In the genomic region with DNA sequence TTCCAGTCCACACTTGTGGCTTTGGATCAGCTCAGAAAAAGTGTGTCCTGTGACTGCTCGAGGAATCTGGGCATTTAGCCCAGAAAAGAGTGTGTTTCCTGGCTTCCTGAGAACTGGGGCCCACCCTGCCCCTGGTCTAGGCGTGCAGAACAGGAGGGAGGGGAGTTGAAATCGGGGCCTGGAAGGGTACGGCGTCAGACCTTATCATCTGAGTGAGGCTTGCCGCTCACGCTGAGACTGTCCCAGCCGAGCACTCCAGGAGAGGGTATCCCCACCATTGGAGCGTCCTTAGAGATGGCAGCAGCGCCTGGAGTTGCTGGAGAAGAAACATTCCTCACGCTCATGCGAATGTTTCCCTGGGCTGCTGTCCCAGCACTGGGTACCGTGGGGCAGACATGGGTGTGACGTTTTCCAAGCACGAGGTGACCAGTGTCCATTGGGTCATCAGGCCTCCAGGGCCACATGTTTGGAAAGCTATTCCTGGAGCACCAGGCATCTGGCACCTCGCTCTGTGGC, we compare ENCODE assay signal across 11 cellular contexts. TPM values are rescaled to one million over a fixed set of nuclear protein-coding genes. Genes with fewer than 3 reads are reported as not detected.
DNase-seq lines count a peak whose midpoint lies in the region; TF ChIP-seq lines count a peak whose summit lies in the region.
"Had no signal": no experiment of that assay in that cellular context is flagged by ENCODE, and none has a peak within 500 bp of the region (broad histone marks: within the 10 kb centered on the region; RNA-seq: fewer than 3 reads in every experiment).

No MANE protein-coding gene starts in this region.

- no peak overlapping the region for H3K4ac ChIP-seq in mesendoderm (ENCODE audit: low read depth, low read length)

- H3K9me3 ChIP-seq in SJSA1 (replicated peaks) = no peaks in the 10 kb centered on the region
- no peaks in the 10 kb centered on the region for H3K9me3 ChIP-seq in Caco-2

- WGBS in mesendoderm (ENCODE audit: extremely low coverage, insufficient coverage, low lambda C conversion rate) = no CpG with 5 or more reads among the region's 16 CpGs

- POLR2A ChIA-PET in Caco-2 (lab: Charles Lee) = no interaction called here

- no peak overlapping the region for H3K56ac ChIP-seq in mesendoderm (ENCODE audit: low read length)

- no peak overlapping the region for H3K9ac ChIP-seq in mesendoderm (ENCODE audit: low read length)

- H3K27me3 Mint-ChIP-seq in osteocyte (ENCODE audit: unreplicated experiment) (no peaks in the 10 kb centered on the region), Caco-2 (ENCODE audit: insufficient read depth, unreplicated experiment) (no peaks in the 10 kb centered on the region)
- H3K27me3 Mint-ChIP-seq: CD4-positive, alpha-beta memory T cell had no signal

- CTCF ChIA-PET in Caco-2 (lab: Charles Lee) = no interaction called here

- H3K4me3 Mint-ChIP-seq in osteocyte (ENCODE audit: unreplicated experiment) (no peak overlapping the region), Caco-2 (ENCODE audit: unreplicated experiment) (no peak overlapping the region)
- H3K4me3 Mint-ChIP-seq: activated T-helper 1 cell treated with anti-CD3 and anti-CD28 coated beads, Interleukin-12 subunit alpha, Interleukin-12 subunit beta, Interleukin-2, Interleukin-4 antibody, amounts not matched to agents 30 ng/mL and 10 ng/mL and 1 ng/mL, durations not matched to agents 14 hours and 24 hours and 36 hours; CD4-positive, alpha-beta memory T cell had no signal

- H4K8ac ChIP-seq in mesendoderm (ENCODE audit: low read depth, low read length) = no peak overlapping the region

- TF ChIP-seq CTCF in fibroblast of the aortic adventitia (IDR thresholded peaks at IDR 0.05; ENCODE audit: insufficient read depth, low read length) (no peak), osteocyte (IDR thresholded peaks at IDR 0.05) (no peak), Caco-2 (IDR thresholded peaks at IDR 0.05; ENCODE audit: insufficient read depth in 1 of 2, low read depth in 1 of 2, low read length in 1 of 2, severe bottlenecking in 1 of 2, unreplicated experiment in 1 of 2) (no peak)

- H3K4me1 Mint-ChIP-seq in osteocyte (ENCODE audit: unreplicated experiment) = peaks cover 86% of the 10 kb centered on the region
- no peaks in the 10 kb centered on the region for H3K4me1 Mint-ChIP-seq in Caco-2 (ENCODE audit: low read depth, unreplicated experiment)

- peak; percentile 68 for DNase-seq in AG08395 (ENCODE audit: low spot score)
- peak in 1 of 2 experiments; percentile 51 for DNase-seq in SJSA1 (ENCODE audit: low read depth in 1 of 2, low spot score in 2 of 2)
- peak; percentile 91 for DNase-seq in fibroblast of the aortic adventitia (ENCODE audit: low read depth)
- no peak for DNase-seq in osteocyte (ENCODE audit: extremely low spot score, unreplicated experiment)
- no peak for DNase-seq in NCI-H1048 (lab: John Stamatoyannopoulos, UW)
- DNase-seq in Caco-2 = no peak
- DNase-seq in activated CD8-positive, alpha-beta memory T cell treated with anti-CD3 and anti-CD28 coated beads, Interleukin-2, amount 50 U/mL, for 48 hours = no peak
- DNase-seq in mesendoderm = no peak
- DNase-seq: CD4-positive, alpha-beta memory T cell; SHP77 had no signal

- H3K4me3 ChIP-seq in SJSA1 = no peak overlapping the region
- H3K4me3 ChIP-seq in fibroblast of the aortic adventitia (ENCODE audit: low read depth, low read length) = no peak overlapping the region
- H3K4me3 ChIP-seq in Caco-2 (ENCODE audit: low read depth, low read length) = no peak overlapping the region
- H3K4me3 ChIP-seq in mesendoderm (ENCODE audit: low read length) = no peak overlapping the region

- H3K23ac ChIP-seq in mesendoderm (ENCODE audit: low read length) = no peak overlapping the region

- H3K4me2 ChIP-seq in mesendoderm (ENCODE audit: low read length) = no peak overlapping the region

- no peak overlapping the region for H2BK15ac ChIP-seq in mesendoderm (replicated peaks; ENCODE audit: low read depth)

- H2BK120ac ChIP-seq in mesendoderm (ENCODE audit: low read depth, low read length) = no peak overlapping the region

- intact Hi-C loops in Caco-2 (cut with micrococcal nuclease; ENCODE audit: unreplicated experiment) = no loop called here

- H4K5ac ChIP-seq in mesendoderm (ENCODE audit: low read length) = no peak overlapping the region

- H3K27ac ChIP-seq in SJSA1 = peak overlapping the region; percentile 42; the same call in 1 of the 2 replicates
- no peak overlapping the region for H3K27ac ChIP-seq in mesendoderm (ENCODE audit: low read depth, low read length)

- H3K79me1 ChIP-seq in mesendoderm (ENCODE audit: low read length) = peaks cover 20% of the 10 kb centered on the region

- no peak overlapping the region for H3K18ac ChIP-seq in mesendoderm (ENCODE audit: low read length)

- H3K79me2 ChIP-seq in mesendoderm (ENCODE audit: control insufficient read depth, insufficient read depth, low read length) = no peaks in the 10 kb centered on the region

- H3K4me1 ChIP-seq in SJSA1 (replicated peaks) (peaks cover 68% of the 10 kb centered on the region), Caco-2 (peaks cover 12% of the 10 kb centered on the region; the same call in 1 of the 2 replicates), mesendoderm (ENCODE audit: control insufficient read depth, low read depth, low read length) (no peaks in the 10 kb centered on the region)

- H3K9me3 Mint-ChIP-seq in osteocyte (ENCODE audit: unreplicated experiment) (no peaks in the 10 kb centered on the region), Caco-2 (ENCODE audit: unreplicated experiment) (no peaks in the 10 kb centered on the region)
- H3K9me3 Mint-ChIP-seq: activated T-helper 1 cell treated with anti-CD3 and anti-CD28 coated beads, Interleukin-12 subunit alpha, Interleukin-12 subunit beta, Interleukin-2, Interleukin-4 antibody, amounts not matched to agents 30 ng/mL and 10 ng/mL and 1 ng/mL, durations not matched to agents 14 hours and 24 hours and 36 hours; CD4-positive, alpha-beta memory T cell had no signal

- H3K27ac Mint-ChIP-seq in osteocyte (ENCODE audit: unreplicated experiment) (peak overlapping the region; percentile 99), Caco-2 (ENCODE audit: unreplicated experiment) (no peak overlapping the region)
- H3K27ac Mint-ChIP-seq: activated T-helper 1 cell treated with anti-CD3 and anti-CD28 coated beads, Interleukin-12 subunit alpha, Interleukin-12 subunit beta, Interleukin-2, Interleukin-4 antibody, amounts not matched to agents 30 ng/mL and 10 ng/mL and 1 ng/mL, durations not matched to agents 14 hours and 24 hours and 36 hours had no signal

- peaks cover 28% of the 10 kb centered on the region for H3K36me3 ChIP-seq in SJSA1
- H3K36me3 ChIP-seq in Caco-2 (ENCODE audit: control insufficient read depth, insufficient read depth, low read length) = no peaks in the 10 kb centered on the region
- no peaks in the 10 kb centered on the region for H3K36me3 ChIP-seq in mesendoderm (ENCODE audit: control insufficient read depth, insufficient read depth, low read length)

- H3K36me3 Mint-ChIP-seq in osteocyte (ENCODE audit: unreplicated experiment) (peaks cover 6% of the 10 kb centered on the region), Caco-2 (ENCODE audit: insufficient read depth, unreplicated experiment) (peaks cover 6% of the 10 kb centered on the region)
- H3K36me3 Mint-ChIP-seq: CD4-positive, alpha-beta memory T cell had no signal

- H3K27me3 ChIP-seq in SJSA1 (replicated peaks) (no peaks in the 10 kb centered on the region), Caco-2 (replicated peaks; ENCODE audit: control insufficient read depth, insufficient read depth, low read length) (no peaks in the 10 kb centered on the region), mesendoderm (ENCODE audit: insufficient read depth, low read length, poor library complexity) (no peaks in the 10 kb centered on the region)

- no peak overlapping the region for H2AK5ac ChIP-seq in mesendoderm (ENCODE audit: low read length)

- H2BK5ac ChIP-seq in mesendoderm (ENCODE audit: low read length) = no peak overlapping the region

- BruUV-seq in Caco-2 (replicated peaks; lab: Mats Ljungman, UMichigan) = no TSS peak

RNA-seq across cellular contexts. Expression of a gene that starts 22.5 kb away (rescaled TPM):
- 32.0 and 35.5 TPM in 2 replicates for total RNA-seq in SJSA1 (2014; rRNA removed; shearing (Covaris generic))
- 44.7 and 64.3 TPM in 2 replicates for total RNA-seq in fibroblast of the aortic adventitia (ENCODE audit: low replicate concordance)
- 111 and 115 TPM in 2 replicates for total RNA-seq in osteocyte
- 56.6 and 66.6 TPM in 2 replicates for total RNA-seq in Caco-2 (2022)
- 12.8 TPM for polyA plus RNA-seq in mesendoderm (2013, experiment 1 of 2)
- 13.7 TPM for polyA plus RNA-seq in mesendoderm (2013, experiment 2 of 2)

Comparison
In these comparisons a context has a peak if more than half of its experiments do, and no peak if none do; other contexts are left out.
1. DNase-seq: peak in AG08395 (single experiment) and fibroblast of the aortic adventitia (single experiment); none in osteocyte (single experiment), NCI-H1048 (single experiment), Caco-2 (0 of 2), activated CD8-positive, alpha-beta memory T cell treated with anti-CD3 and anti-CD28 coated beads, Interleukin-2, amount 50 U/mL, for 48 hours (single experiment) and mesendoderm (single experiment).